Comparison of ENCODE assay signal across 23 cellular contexts in genomic region chr6:137424243-137424642, GRCh38.
A peak's percentile ranks its signal among the peaks of the same experiment; 100 is the strongest.
DNase-seq lines count a peak whose midpoint lies in the region; ATAC-seq and TF ChIP-seq lines count a peak whose summit lies in the region.
"Had no signal": no experiment of that assay in that cellular context is flagged by ENCODE, and none has a peak within 500 bp of the region (broad histone marks: within the 10 kb centered on the region; RNA-seq: fewer than 3 reads in every experiment).

No MANE protein-coding gene starts in this region.

- POLR2A ChIA-PET in activated naive CD8-positive, alpha-beta T cell treated with anti-CD3 and anti-CD28 coated beads, Interleukin-2, amount 10 ng/mL, durations not matched to agents 7 days and 5 days (lab: Charles Lee): no interaction called here

- no peak for ATAC-seq in natural killer cell
- ATAC-seq in natural killer cell treated with Interleukin-12 subunit alpha and Interleukin-12 subunit beta and Interleukin-15 and Interleukin-18, amount 100 ng/mL, for 72 hours: no peak
- peak; percentile 33 for ATAC-seq in activated naive CD8-positive, alpha-beta T cell treated with anti-CD3 and anti-CD28 coated beads, Interleukin-2, amount 10 ng/mL, durations not matched to agents 7 days and 5 days (ENCODE audit: low read depth)
- no peak for ATAC-seq in mucosa of descending colon
- ATAC-seq in HG03469 (IDR thresholded peaks at IDR 0.05; ENCODE audit: unreplicated experiment): no peak
- ATAC-seq: lower lobe of right lung, pancreas had no signal

- DNase-seq in natural killer cell (no peak), mucosa of descending colon (no peak), putamen (ENCODE audit: low spot score) (no peak), NCI-H69 (lab: John Stamatoyannopoulos, UW) (no peak)
- no peak for DNase-seq in natural killer cell treated with Interleukin-12 subunit alpha and Interleukin-12 subunit beta and Interleukin-15 and Interleukin-18, amount 100 ng/mL, for 72 hours (ENCODE audit: low spot score)
- no peak for DNase-seq in activated naive CD8-positive, alpha-beta T cell treated with anti-CD3 and anti-CD28 coated beads, Interleukin-2, amount 10 ng/mL, durations not matched to agents 7 days and 5 days
- DNase-seq: activated effector memory CD4-positive, alpha-beta T cell treated with anti-CD3 and anti-CD28 coated beads, Interleukin-2, amount 50 U/mL, for 16 hours; BE2C; COR-L47; HFFc6; IMR-90; lower lobe of right lung; NCI-H1105; NCI-H1930; pancreas; SJCRH30; small intestine; stimulated activated CD8-positive, alpha-beta memory T cell treated with anti-CD3 and anti-CD28 coated beads, Interleukin-4, amount 100 ng/mL, for 48 hours; transverse colon had no signal

- no peaks in the 10 kb centered on the region for H3K79me2 ChIP-seq in KMS-11 (ENCODE audit: insufficient read depth, low read depth)

- H3K4me3 Mint-ChIP-seq in natural killer cell: no peak overlapping the region
- no peak overlapping the region for H3K4me3 Mint-ChIP-seq in natural killer cell treated with Interleukin-12 subunit alpha and Interleukin-12 subunit beta and Interleukin-15 and Interleukin-18, amount 100 ng/mL, for 72 hours
- peak overlapping the region; percentile 4 for H3K4me3 Mint-ChIP-seq in activated naive CD8-positive, alpha-beta T cell treated with anti-CD3 and anti-CD28 coated beads, Interleukin-2, amount 10 ng/mL, durations not matched to agents 7 days and 5 days
- H3K4me3 Mint-ChIP-seq: brain, HFFc6, neural crest cell had no signal

- peak overlapping the region; percentile 15 to 32 for H3K27ac Mint-ChIP-seq in natural killer cell
- H3K27ac Mint-ChIP-seq in natural killer cell treated with Interleukin-12 subunit alpha and Interleukin-12 subunit beta and Interleukin-15 and Interleukin-18, amount 100 ng/mL, for 72 hours: peak overlapping the region in 1 of 2 donors; percentile 5
- H3K27ac Mint-ChIP-seq in activated naive CD8-positive, alpha-beta T cell treated with anti-CD3 and anti-CD28 coated beads, Interleukin-2, amount 10 ng/mL, durations not matched to agents 7 days and 5 days: no peak overlapping the region
- H3K27ac Mint-ChIP-seq: HFFc6 had no signal

- H3K9me3 ChIP-seq in mucosa of descending colon: no peaks in the 10 kb centered on the region
- H3K9me3 ChIP-seq: BE2C, lower lobe of right lung, pancreas, SJCRH30, transverse colon had no signal

- no peak overlapping the region for H2AFZ ChIP-seq in KMS-11 (ENCODE audit: low read depth)

- intact Hi-C loops in natural killer cell (cut with micrococcal nuclease): no loop called here
- intact Hi-C loops in mucosa of descending colon (cut with DNase I, micrococcal nuclease): no loop called here

- H3K4me1 Mint-ChIP-seq in natural killer cell: peaks cover 22 to 29% of the 10 kb centered on the region in 2 donors
- peaks cover 8 to 19% of the 10 kb centered on the region in 2 donors for H3K4me1 Mint-ChIP-seq in natural killer cell treated with Interleukin-12 subunit alpha and Interleukin-12 subunit beta and Interleukin-15 and Interleukin-18, amount 100 ng/mL, for 72 hours (ENCODE audit: low read depth in 2 of 2)
- H3K4me1 Mint-ChIP-seq in activated naive CD8-positive, alpha-beta T cell treated with anti-CD3 and anti-CD28 coated beads, Interleukin-2, amount 10 ng/mL, durations not matched to agents 7 days and 5 days: peaks cover 11% of the 10 kb centered on the region

- H3K27me3 ChIP-seq in KMS-11 (ENCODE audit: insufficient read depth, low read depth): no peaks in the 10 kb centered on the region
- H3K27me3 ChIP-seq: BE2C, pancreas, SJCRH30, transverse colon had no signal

- no peaks in the 10 kb centered on the region for H3K36me3 ChIP-seq in KMS-11 (ENCODE audit: insufficient read depth)
- no peaks in the 10 kb centered on the region for H3K36me3 ChIP-seq in mucosa of descending colon (ENCODE audit: low read depth)
- H3K36me3 ChIP-seq: BE2C, lower lobe of right lung, pancreas, SJCRH30, transverse colon had no signal

- H3K4me3 ChIP-seq in KMS-11 (IDR thresholded peaks at IDR 0.05; ENCODE audit: insufficient read depth, low read depth, low read length): no peak overlapping the region
- no peak overlapping the region for H3K4me3 ChIP-seq in mucosa of descending colon
- H3K4me3 ChIP-seq: lower lobe of right lung, pancreas, SJCRH30, transverse colon had no signal

- H3K27ac ChIP-seq in KMS-11: no peak overlapping the region
- H3K27ac ChIP-seq: lower lobe of right lung, pancreas, SJCRH30, transverse colon had no signal

- peaks cover 0 to 6% of the 10 kb centered on the region in 2 donors for H3K27me3 Mint-ChIP-seq in natural killer cell (ENCODE audit: low read depth in 2 of 2)
- peaks cover 3 to 10% of the 10 kb centered on the region in 2 donors for H3K27me3 Mint-ChIP-seq in natural killer cell treated with Interleukin-12 subunit alpha and Interleukin-12 subunit beta and Interleukin-15 and Interleukin-18, amount 100 ng/mL, for 72 hours
- no peaks in the 10 kb centered on the region for H3K27me3 Mint-ChIP-seq in activated naive CD8-positive, alpha-beta T cell treated with anti-CD3 and anti-CD28 coated beads, Interleukin-2, amount 10 ng/mL, durations not matched to agents 7 days and 5 days

- H3K9ac ChIP-seq in KMS-11: no peak overlapping the region

- no peaks in the 10 kb centered on the region for H4K20me1 ChIP-seq in KMS-11 (ENCODE audit: insufficient read depth)

- H3K36me3 Mint-ChIP-seq in natural killer cell: no peaks in the 10 kb centered on the region
- no peaks in the 10 kb centered on the region for H3K36me3 Mint-ChIP-seq in natural killer cell treated with Interleukin-12 subunit alpha and Interleukin-12 subunit beta and Interleukin-15 and Interleukin-18, amount 100 ng/mL, for 72 hours
- peaks cover 2% of the 10 kb centered on the region for H3K36me3 Mint-ChIP-seq in activated naive CD8-positive, alpha-beta T cell treated with anti-CD3 and anti-CD28 coated beads, Interleukin-2, amount 10 ng/mL, durations not matched to agents 7 days and 5 days
- H3K36me3 Mint-ChIP-seq: brain had no signal

- no peaks in the 10 kb centered on the region for H3K9me3 Mint-ChIP-seq in natural killer cell
- no peaks in the 10 kb centered on the region for H3K9me3 Mint-ChIP-seq in natural killer cell treated with Interleukin-12 subunit alpha and Interleukin-12 subunit beta and Interleukin-15 and Interleukin-18, amount 100 ng/mL, for 72 hours
- peaks cover 2% of the 10 kb centered on the region for H3K9me3 Mint-ChIP-seq in activated naive CD8-positive, alpha-beta T cell treated with anti-CD3 and anti-CD28 coated beads, Interleukin-2, amount 10 ng/mL, durations not matched to agents 7 days and 5 days
- H3K9me3 Mint-ChIP-seq: HFFc6, neural crest cell had no signal

- TF ChIP-seq CTCF in natural killer cell (IDR thresholded peaks at IDR 0.05): no peak
- TF ChIP-seq CTCF in KMS-11 (conservative IDR thresholded peaks at IDR 0.05; ENCODE audit: low read depth, low read length): no peak
- TF ChIP-seq CTCF in mucosa of descending colon (IDR thresholded peaks at IDR 0.05): no peak

- peak overlapping the region; percentile 43 for H3K4me2 ChIP-seq in KMS-11

- H3K4me1 ChIP-seq in KMS-11 (ENCODE audit: low read depth, poor library complexity, severe bottlenecking) (peaks cover 38% of the 10 kb centered on the region), mucosa of descending colon (ENCODE audit: low read depth) (no peaks in the 10 kb centered on the region)
- H3K4me1 ChIP-seq: lower lobe of right lung, pancreas, SJCRH30, transverse colon had no signal
